In genomic region chr14:68160269-68160668, GRCh38 we compare ENCODE assay signal across 19 cellular contexts.
A peak's percentile ranks its signal among the peaks of the same experiment; 100 is the strongest.
DNase-seq lines count a peak whose midpoint lies in the region; ATAC-seq, FAIRE-seq and TF ChIP-seq lines count a peak whose summit lies in the region.
"Had no signal": no experiment of that assay in that cellular context is flagged by ENCODE, and none has a peak within 500 bp of the region (broad histone marks: within the 10 kb centered on the region; RNA-seq: fewer than 3 reads in every experiment).

No MANE protein-coding gene starts in this region.

- H3K27ac ChIP-seq in gastroesophageal sphincter: peak overlapping the region in 1 of 4 donors; percentile 17
- H3K27ac ChIP-seq: Peyer's patch had no signal

- ATAC-seq in esophagus mucosa: peak; percentile 58
- no peak for ATAC-seq in left ventricle myocardium superior
- no peak for ATAC-seq in gastroesophageal sphincter

- H3K4me3 ChIP-seq in gastroesophageal sphincter: no peak overlapping the region
- H3K4me3 ChIP-seq: Peyer's patch had no signal

- no peak for TF ChIP-seq EP300 in gastroesophageal sphincter (IDR thresholded peaks at IDR 0.05)

- peak; percentile 19 for DNase-seq in NCI-H82 (lab: John Stamatoyannopoulos, UW)
- DNase-seq in NCI-H82 treated with DMSO at 0.1 percent for 48 hours (lab: John Stamatoyannopoulos, UW; ENCODE audit: unreplicated experiment): no peak
- DNase-seq in retina: peak; percentile 23
- DNase-seq in left ventricle myocardium superior: no peak
- no peak for DNase-seq in dedifferentiated amniotic fluid mesenchymal stem cell (ENCODE audit: extremely low spot score)
- no peak for DNase-seq in urothelium cell line (ENCODE audit: low spot score)
- DNase-seq: BE2C; CD4-positive, CD25-positive, alpha-beta regulatory T cell; COR-L47; DMS 273 treated with DMSO at 0.1 percent for 48 hours; DND-41; NCI-H1417 treated with DMSO at 0.1 percent for 48 hours; NCI-H187 treated with DMSO at 0.1 percent for 48 hours; NCI-H2171; NCI-H526; Peyer's patch had no signal

- peaks cover 4 to 36% (median 12%) of the 10 kb centered on the region in 3 donors for H3K4me1 ChIP-seq in gastroesophageal sphincter
- H3K4me1 ChIP-seq: BE2C, Peyer's patch had no signal

- no peaks in the 10 kb centered on the region for H3K27me3 ChIP-seq in gastroesophageal sphincter
- H3K27me3 ChIP-seq: Peyer's patch had no signal

- no peaks in the 10 kb centered on the region for H3K36me3 ChIP-seq in gastroesophageal sphincter
- H3K36me3 ChIP-seq: BE2C, Peyer's patch had no signal

- no peak for TF ChIP-seq POLR2A in gastroesophageal sphincter (IDR thresholded peaks at IDR 0.05)

- intact Hi-C loops in left ventricle myocardium superior (cut with micrococcal nuclease): no loop called here

- no peak for FAIRE-seq in urothelium cell line (lab: Jason Lieb, UNC)
- FAIRE-seq: H54 had no signal

- no peaks in the 10 kb centered on the region for H3K9me3 ChIP-seq in gastroesophageal sphincter
- H3K9me3 ChIP-seq: BE2C, Peyer's patch had no signal

- no peak for TF ChIP-seq CTCF in gastroesophageal sphincter (IDR thresholded peaks at IDR 0.05)

Comparison
In these comparisons a context has a peak if more than half of its experiments do, and no peak if none do; other contexts are left out.
1. DNase-seq: peak in NCI-H82 (single experiment) and retina (single experiment); none in NCI-H82 treated with DMSO at 0.1 percent for 48 hours (single experiment), left ventricle myocardium superior (single experiment), dedifferentiated amniotic fluid mesenchymal stem cell (single experiment) and urothelium cell line (single experiment).